15 cellular contexts compared by ENCODE assay signal in genomic region chr6:50816947-50817637, GRCh38. TPM values are rescaled to one million over a fixed set of nuclear protein-coding genes. Genes with fewer than 3 reads are reported as not detected.
DNase-seq lines count a peak whose midpoint lies in the region; ATAC-seq, FAIRE-seq and TF ChIP-seq lines count a peak whose summit lies in the region.
"Had no signal": no experiment of that assay in that cellular context is flagged by ENCODE, and none has a peak within 500 bp of the region (broad histone marks: within the 10 kb centered on the region; RNA-seq: fewer than 3 reads in every experiment).

No MANE protein-coding gene starts in this region.

- no peak overlapping the region for H3K56ac ChIP-seq in H1 (replicated peaks; ENCODE audit: insufficient read length, low read depth, low read length)

- H2AK5ac ChIP-seq in H1 (ENCODE audit: low read depth, low read length): no peak overlapping the region

- H3K36me3 Mint-ChIP-seq in activated T-cell treated with anti-CD3 and anti-CD28 coated beads, Interleukin-2, amount 50 U/mL, for 72 hours (ENCODE audit: insufficient read depth in 2 of 2): no peaks in the 10 kb centered on the region
- H3K36me3 Mint-ChIP-seq in activated T-cell treated with anti-CD3 and anti-CD28 coated beads, Interleukin-2, amount 50 U/mL, for 24 hours (ENCODE audit: low read depth): no peaks in the 10 kb centered on the region

- FAIRE-seq in H1 (lab: Jason Lieb, UNC): no peak

- H3K4me1 Mint-ChIP-seq in activated T-cell treated with anti-CD3 and anti-CD28 coated beads, Interleukin-2, amount 50 U/mL, for 72 hours (ENCODE audit: low read depth): peaks cover 12% of the 10 kb centered on the region
- peaks cover 23% of the 10 kb centered on the region for H3K4me1 Mint-ChIP-seq in activated T-cell treated with anti-CD3 and anti-CD28 coated beads, Interleukin-2, amount 50 U/mL, for 24 hours (ENCODE audit: low read depth)

- no peak overlapping the region for H3K4ac ChIP-seq in H1 (replicated peaks; ENCODE audit: insufficient read length, low read depth, low read length)

- H4K91ac ChIP-seq in H1 (replicated peaks; ENCODE audit: insufficient read length, low read length): no peak overlapping the region

- no peak for TF ChIP-seq CTCF in H1 (IDR thresholded peaks at IDR 0.05; ENCODE audit: control extremely low read depth in 1 of 3, insufficient read depth in 1 of 3, low read depth in 1 of 3, low read length in 3 of 3)
- TF ChIP-seq CTCF in neural cell (IDR thresholded peaks at IDR 0.05; ENCODE audit: poor library complexity, severe bottlenecking): no peak

- TF ChIP-seq POLR2A in H1 (IDR thresholded peaks at IDR 0.05; ENCODE audit: control extremely low read depth in 1 of 2, low read depth in 2 of 2, low read length in 2 of 2): no peak

- H3K18ac ChIP-seq in H1 (ENCODE audit: extremely low read depth, low read length): no peak overlapping the region

- WGBS in H1 (ENCODE audit: extremely low coverage in 1 of 2, insufficient coverage in 1 of 2, insufficient read length in 1 of 2, insufficient replicate concordance in 2 of 2, low coverage in 1 of 2, low lambda C conversion rate in 2 of 2, missing lambda C conversion rate in 1 of 2), 2 experiments: 13% methylated on average over 14 of the region's 14 CpGs; no CpG with 5 or more reads in 1 of the 2 experiments

- H3K4me2 ChIP-seq in H1 (ENCODE audit: insufficient read depth in 1 of 2, low read depth in 2 of 2, low read length in 2 of 2): peak overlapping the region in 1 of 2 experiments; percentile 28; a peak in 2 of 4 replicates
- H3K4me2 ChIP-seq in neural cell (ENCODE audit: low read length): no peak overlapping the region

- no peaks in the 10 kb centered on the region for H3F3A ChIP-seq in neural cell (ENCODE audit: insufficient read depth, low read length, poor library complexity, severe bottlenecking)

- peaks cover 0 to 15% (median 8%) of the 10 kb centered on the region in 4 experiments; a peak in 6 of 7 replicates for H3K4me1 ChIP-seq in H1 (replicated peaks in 1 of 4; ENCODE audit: control insufficient read depth in 3 of 4, insufficient read depth in 4 of 4, low read length in 3 of 4)

- ATAC-seq in activated T-cell treated with anti-CD3 and anti-CD28 coated beads, Interleukin-2, amount 50 U/mL, for 72 hours (replicated peaks in 1 of 2): no peak

- no peak overlapping the region for H3K23ac ChIP-seq in H1 (ENCODE audit: insufficient read length)

- H3K27me3 Mint-ChIP-seq in activated T-cell treated with anti-CD3 and anti-CD28 coated beads, Interleukin-2, amount 50 U/mL, for 72 hours (ENCODE audit: low read depth): peaks cover 76% of the 10 kb centered on the region
- H3K27me3 Mint-ChIP-seq in activated T-cell treated with anti-CD3 and anti-CD28 coated beads, Interleukin-2, amount 50 U/mL, for 24 hours: peaks cover 83% of the 10 kb centered on the region

- no peaks in the 10 kb centered on the region for H3K9me3 Mint-ChIP-seq in activated T-cell treated with anti-CD3 and anti-CD28 coated beads, Interleukin-2, amount 50 U/mL, for 72 hours
- H3K9me3 Mint-ChIP-seq in activated T-cell treated with anti-CD3 and anti-CD28 coated beads, Interleukin-2, amount 50 U/mL, for 24 hours: no peaks in the 10 kb centered on the region

- H2BK20ac ChIP-seq in H1 (ENCODE audit: low read length): no peak overlapping the region

- H3K4me3 ChIP-seq in H1 (ENCODE audit: extremely low read depth in 1 of 4, insufficient read depth in 2 of 4, low read depth in 3 of 4, low read length in 4 of 4) (peak overlapping the region in 1 of 4 experiments; percentile 4; a peak in 4 of 8 replicates), neural cell (ENCODE audit: low read length) (no peak overlapping the region)
- H3K4me3 ChIP-seq: MG63 had no signal

- DNase-seq in activated T-cell treated with anti-CD3 and anti-CD28 coated beads, Interleukin-2, amount 50 U/mL, for 72 hours: no peak
- DNase-seq in activated T-cell treated with anti-CD3 and anti-CD28 coated beads, Interleukin-2, amount 50 U/mL, for 24 hours: no peak
- DNase-seq in H1 (ENCODE audit: low read depth in 1 of 2, low spot score in 2 of 2) (no peak), NCI-H1417 (lab: John Stamatoyannopoulos, UW) (no peak), kidney tubule cell (ENCODE audit: low spot score) (no peak), NCI-H2196 treated with DMSO at 0.1 percent for 48 hours (lab: John Stamatoyannopoulos, UW; ENCODE audit: unreplicated experiment) (no peak), SW480 (ENCODE audit: low spot score) (no peak)
- DNase-seq: COR-L47, MG63, NCI-H1092 treated with DMSO at 0.1 percent for 48 hours, NCI-H1694 treated with DMSO at 0.1 percent for 48 hours, NCI-H69 had no signal

- H3K27ac Mint-ChIP-seq in activated T-cell treated with anti-CD3 and anti-CD28 coated beads, Interleukin-2, amount 50 U/mL, for 72 hours: peak overlapping the region; percentile 65
- no peak overlapping the region for H3K27ac Mint-ChIP-seq in activated T-cell treated with anti-CD3 and anti-CD28 coated beads, Interleukin-2, amount 50 U/mL, for 24 hours
- H3K27ac Mint-ChIP-seq: CD14-positive monocyte had no signal

- no peak overlapping the region for H3K4me3 Mint-ChIP-seq in activated T-cell treated with anti-CD3 and anti-CD28 coated beads, Interleukin-2, amount 50 U/mL, for 72 hours
- no peak overlapping the region for H3K4me3 Mint-ChIP-seq in activated T-cell treated with anti-CD3 and anti-CD28 coated beads, Interleukin-2, amount 50 U/mL, for 24 hours

- no peak overlapping the region for H3K27ac ChIP-seq in H1 (ENCODE audit: low read depth, low read length)
- H3K27ac ChIP-seq in neural cell (ENCODE audit: low read length): no peak overlapping the region

- peaks cover 5% of the 10 kb centered on the region; the same call in 1 of the 2 replicates for H3K23me2 ChIP-seq in H1 (ENCODE audit: low read depth, low read length)

- H3K79me2 ChIP-seq in H1 (ENCODE audit: control insufficient read depth in 1 of 2, insufficient read depth in 2 of 2, low read length in 2 of 2) (no peaks in the 10 kb centered on the region), neural cell (replicated peaks; ENCODE audit: insufficient read depth, low read length) (no peaks in the 10 kb centered on the region)

- no peaks in the 10 kb centered on the region for H3K79me1 ChIP-seq in H1 (ENCODE audit: low read depth, low read length)

- TF ChIP-seq RAD21 in H1 (IDR thresholded peaks at IDR 0.05 in 1 of 2, conservative IDR thresholded peaks at IDR 0.05 in 1 of 2; ENCODE audit: low read depth in 2 of 2, low read length in 2 of 2): no peak
- no peak for TF ChIP-seq RAD21 in neural cell (conservative IDR thresholded peaks at IDR 0.05)

- H3K14ac ChIP-seq in H1 (ENCODE audit: insufficient read length): no peak overlapping the region

- H2BK120ac ChIP-seq in H1 (replicated peaks; ENCODE audit: low read depth, low read length): no peak overlapping the region

- no peak overlapping the region for H4K5ac ChIP-seq in H1 (ENCODE audit: insufficient read length, low read depth, low read length)

- no peaks in the 10 kb centered on the region for H3K9me2 ChIP-seq in neural cell (ENCODE audit: insufficient read depth, low read length)

- H3K9ac ChIP-seq in H1 (replicated peaks in 1 of 4; ENCODE audit: extremely low read depth in 1 of 4, low read depth in 3 of 4, low read length in 3 of 4) (no peak overlapping the region), neural cell (ENCODE audit: low read length) (no peak overlapping the region)

- H4K20me1 ChIP-seq in H1 (replicated peaks in 1 of 2; ENCODE audit: control insufficient read depth in 1 of 2, insufficient read depth in 2 of 2, low read length in 2 of 2) (peaks cover under 1 to 2% of the 10 kb centered on the region in 2 experiments), neural cell (ENCODE audit: insufficient read depth) (no peaks in the 10 kb centered on the region)

- H3K27me3 ChIP-seq in H1 (replicated peaks in 1 of 4; ENCODE audit: control insufficient read depth in 3 of 4, extremely low read depth in 1 of 4, insufficient read depth in 3 of 4, low read length in 3 of 4): peaks cover 44 to 69% (median 56%) of the 10 kb centered on the region in 4 experiments
- peaks cover 88% of the 10 kb centered on the region for H3K27me3 ChIP-seq in neural cell (ENCODE audit: insufficient read depth, low read depth, low read length)

- H3K36me3 ChIP-seq in H1 (ENCODE audit: control insufficient read depth in 2 of 4, insufficient read depth in 4 of 4, low read length in 3 of 4) (peaks cover 0 to 3% (median 0%) of the 10 kb centered on the region in 4 experiments; a peak in 1 of 8 replicates), neural cell (ENCODE audit: insufficient read depth, low read length) (no peaks in the 10 kb centered on the region)
- H3K36me3 ChIP-seq: MG63 had no signal

- H2BK5ac ChIP-seq in H1 (ENCODE audit: low read depth, low read length): no peak overlapping the region

- POLR2A ChIA-PET in H1 (lab: Charles Lee; ENCODE audit: partially characterized antibody): interaction anchor here (0.6 kb wide), 1 partner anchor 936 kb away, joined by 3 read pairs; no protein-coding TSS in a partner anchor

- H3K9me3 ChIP-seq in H1 (ENCODE audit: insufficient read depth in 2 of 2, low read depth in 1 of 2, low read length in 1 of 2): no peaks in the 10 kb centered on the region
- H3K9me3 ChIP-seq in neural cell (ENCODE audit: low read length): no peaks in the 10 kb centered on the region
- H3K9me3 ChIP-seq: MG63 had no signal

- H2AFZ ChIP-seq in H1 (ENCODE audit: low read length) (no peak overlapping the region), neural cell (ENCODE audit: low read depth, low read length) (no peak overlapping the region)

- CTCF ChIA-PET in H1 (lab: Charles Lee; ENCODE audit: partially characterized antibody): interaction anchor here (0.9 to 2.9 kb wide), 10 partner anchors 8 to 937 kb away, joined by 3 to 11 read pairs (median 4); no protein-coding TSS in a partner anchor

- no peak overlapping the region for H4K8ac ChIP-seq in H1 (ENCODE audit: extremely low read depth, insufficient read depth, low read length)

- H2BK15ac ChIP-seq in H1 (ENCODE audit: low read length): no peak overlapping the region

- H2BK12ac ChIP-seq in H1 (ENCODE audit: low read depth, low read length): no peak overlapping the region

- TF ChIP-seq EP300 in H1 (IDR thresholded peaks at IDR 0.05; ENCODE audit: borderline replicate concordance in 1 of 2, low read depth in 2 of 2, low read length in 2 of 2): no peak
- no peak for TF ChIP-seq EP300 in neural cell (conservative IDR thresholded peaks at IDR 0.05; ENCODE audit: poor library complexity, severe bottlenecking)

RNA-seq across cellular contexts. Expression of gene TFAP2B, which starts 1.6 kb away (rescaled TPM):
- total RNA-seq in activated T-cell treated with anti-CD3 and anti-CD28 coated beads, Interleukin-2, amount 50 U/mL, for 72 hours: not detected
- not detected in 2 replicates for total RNA-seq in H1 (2021; fragmentation: NEBNext Ultra II Directional; extraction: Animal tissue kit (Norgen Biotek cat#: 25700))
- polyA plus RNA-seq in H1 (2011; rRNA removed): 0.05 TPM in 1 of 2 replicates, not detected in the other
- 0.01 TPM for polyA plus RNA-seq in H1 (2011; cell fraction: cytosol; rRNA removed)
- 0.01 TPM for polyA plus RNA-seq in H1 (2011; cell fraction: nucleus; rRNA removed)
- polyA plus RNA-seq in H1 (2012, experiment 1 of 2): 0.05 to 0.17 TPM (median 0.16 TPM) in 3 of 4 replicates, not detected in the other
- polyA plus RNA-seq in H1 (2012, experiment 2 of 2): 0.03 TPM
- polyA plus RNA-seq in H1 (2013, experiment 1 of 2): not detected
- not detected for polyA plus RNA-seq in H1 (2013, experiment 2 of 2)
- polyA minus RNA-seq in H1 (2011; rRNA and poly(A)+ RNA removed): 0.09 TPM in 1 of 2 replicates, not detected in the other
- polyA minus RNA-seq in H1 (2011; cell fraction: cytosol; rRNA and poly(A)+ RNA removed): not detected
- polyA minus RNA-seq in H1 (2011; cell fraction: nucleus; rRNA and poly(A)+ RNA removed): not detected
- not detected in 2 replicates for polyA plus RNA-seq in neural cell
- polyA minus RNA-seq in neural cell: 0.12 and 0.24 TPM in 2 replicates
- total RNA-seq: H4 had no signal
- polyA plus RNA-seq: CD14-positive monocyte had no signal
